ENCODE assay signal across 8 cellular contexts in genomic region chr1:54763814-54764131, GRCh38. TPM values are rescaled to one million over a fixed set of nuclear protein-coding genes. Genes with fewer than 3 reads are reported as not detected.
DNase-seq lines count a peak whose midpoint lies in the region; ATAC-seq lines count a peak whose summit lies in the region.

No MANE protein-coding gene starts in this region.

- peaks cover 2% of the 10 kb centered on the region for H3K36me3 Mint-ChIP-seq in activated CD4-positive, alpha-beta T cell treated with anti-CD3 and anti-CD28 coated beads, Interleukin-2, amount 10 ng/mL, durations not matched to agents 24 days and 14 days (ENCODE audit: low read depth)
- no peaks in the 10 kb centered on the region for H3K36me3 Mint-ChIP-seq in activated CD4-positive, alpha-beta memory T cell treated with anti-CD3 and anti-CD28 coated beads for 36 hours

- intact Hi-C loops in activated CD4-positive, alpha-beta T cell treated with anti-CD3 and anti-CD28 coated beads, Interleukin-2, amount 10 ng/mL, durations not matched to agents 24 days and 14 days (cut with micrococcal nuclease), result loop anchor here (1.0 to 5.0 kb wide), 6 partner anchors 38 to 874 kb away; partner anchors contain the start of genes DHCR24, IFT25, LRRC42 and TCEANC2
- intact Hi-C loops in activated CD4-positive, alpha-beta memory T cell treated with anti-CD3 and anti-CD28 coated beads for 36 hours (cut with micrococcal nuclease), result loop anchor here (1.0 kb wide), 3 partner anchors 38 to 710 kb away; partner anchors contain the start of genes TCEANC2, TMEM59 and TTC22

- peaks cover 11% of the 10 kb centered on the region for H3K4me1 Mint-ChIP-seq in activated CD4-positive, alpha-beta T cell treated with anti-CD3 and anti-CD28 coated beads, Interleukin-2, amount 10 ng/mL, durations not matched to agents 24 days and 14 days
- peaks cover 12% of the 10 kb centered on the region for H3K4me1 Mint-ChIP-seq in activated CD4-positive, alpha-beta memory T cell treated with anti-CD3 and anti-CD28 coated beads for 36 hours (ENCODE audit: low read depth)
- peaks cover 36% of the 10 kb centered on the region for H3K4me1 Mint-ChIP-seq in stimulated activated naive CD8-positive, alpha-beta T cell treated with anti-CD3 and anti-CD28 coated beads, Interleukin-15, amount 100 ng/mL, for 72 hours

- 0 out of 2 replicates have a peak, but pooled peaks cover under 1% of the 10 kb centered on the region for H3K36me3 ChIP-seq in iPS DF 6.9 (ENCODE audit: control insufficient read depth, insufficient read depth, low read length)

- 0 out of 2 replicates have a peak, but pooled peaks cover 2% of the 10 kb centered on the region for H3K4me1 ChIP-seq in iPS DF 6.9 (ENCODE audit: control insufficient read depth, insufficient read depth, low read length)

- CTCF ChIA-PET in activated CD4-positive, alpha-beta memory T cell treated with anti-CD3 and anti-CD28 coated beads for 36 hours (lab: Charles Lee), result interaction anchor here (1.0 to 6.2 kb wide), 3 partner anchors 36 to 48 kb away, joined by 3 to 38 read pairs (median 3); partner anchors contain the start of gene TTC22

- POLR2A ChIA-PET in activated CD4-positive, alpha-beta memory T cell treated with anti-CD3 and anti-CD28 coated beads for 36 hours (lab: Charles Lee), result interaction anchor here (1.8 kb wide), 1 partner anchor 47 kb away, joined by 7 read pairs; no protein-coding TSS in a partner anchor

- no peaks in the 10 kb centered on the region for H3K9me3 Mint-ChIP-seq in activated CD4-positive, alpha-beta T cell treated with anti-CD3 and anti-CD28 coated beads, Interleukin-2, amount 10 ng/mL, durations not matched to agents 24 days and 14 days
- no peaks in the 10 kb centered on the region for H3K9me3 Mint-ChIP-seq in activated CD4-positive, alpha-beta memory T cell treated with anti-CD3 and anti-CD28 coated beads for 36 hours
- H3K9me3 Mint-ChIP-seq in stimulated activated naive CD8-positive, alpha-beta T cell treated with anti-CD3 and anti-CD28 coated beads, Interleukin-15, amount 100 ng/mL, for 72 hours, result no peaks in the 10 kb centered on the region

- H3K27ac ChIP-seq in iPS DF 6.9 (ENCODE audit: low read length), result no peak overlapping the region

- no CpG with 5 or more reads among the region's 11 CpGs for WGBS in iPS DF 6.9 (ENCODE audit: insufficient coverage, insufficient read length)

- DNase-seq in activated CD4-positive, alpha-beta T cell treated with anti-CD3 and anti-CD28 coated beads, Interleukin-2, amount 10 ng/mL, durations not matched to agents 24 days and 14 days, result peak; percentile 73
- no peak for DNase-seq in activated CD4-positive, alpha-beta T cell treated with anti-CD3 and anti-CD28 coated beads for 1 hour
- peak; percentile 18 for DNase-seq in activated CD4-positive, alpha-beta memory T cell treated with anti-CD3 and anti-CD28 coated beads for 36 hours
- DNase-seq in iPS DF 6.9 (ENCODE audit: low read depth, low spot score), result no peak
- DNase-seq in stimulated activated naive CD8-positive, alpha-beta T cell treated with anti-CD3 and anti-CD28 coated beads, Interleukin-15, amount 100 ng/mL, for 72 hours, result no peak
- no peak for DNase-seq in putamen (ENCODE audit: low spot score)

- peak overlapping the region; percentile 73; the same call in 1 of the 2 replicates for H3K4me3 ChIP-seq in iPS DF 6.9 (ENCODE audit: low read length)

- no peaks in the 10 kb centered on the region for H3K9me3 ChIP-seq in iPS DF 6.9 (ENCODE audit: control insufficient read depth, insufficient read depth, low read length)

- peak overlapping the region; percentile 94 for H3K27ac Mint-ChIP-seq in activated CD4-positive, alpha-beta T cell treated with anti-CD3 and anti-CD28 coated beads, Interleukin-2, amount 10 ng/mL, durations not matched to agents 24 days and 14 days
- peak overlapping the region; percentile 78 for H3K27ac Mint-ChIP-seq in activated CD4-positive, alpha-beta memory T cell treated with anti-CD3 and anti-CD28 coated beads for 36 hours
- H3K27ac Mint-ChIP-seq in stimulated activated naive CD8-positive, alpha-beta T cell treated with anti-CD3 and anti-CD28 coated beads, Interleukin-15, amount 100 ng/mL, for 72 hours, result peak overlapping the region; percentile 96 to 99

- H3K27me3 Mint-ChIP-seq in activated CD4-positive, alpha-beta T cell treated with anti-CD3 and anti-CD28 coated beads, Interleukin-2, amount 10 ng/mL, durations not matched to agents 24 days and 14 days, result no peaks in the 10 kb centered on the region
- no peaks in the 10 kb centered on the region for H3K27me3 Mint-ChIP-seq in activated CD4-positive, alpha-beta memory T cell treated with anti-CD3 and anti-CD28 coated beads for 36 hours
- H3K27me3 Mint-ChIP-seq in stimulated activated naive CD8-positive, alpha-beta T cell treated with anti-CD3 and anti-CD28 coated beads, Interleukin-15, amount 100 ng/mL, for 72 hours, result no peaks in the 10 kb centered on the region

- peak; percentile 4 for ATAC-seq in stimulated activated naive CD8-positive, alpha-beta T cell treated with anti-CD3 and anti-CD28 coated beads, Interleukin-15, amount 100 ng/mL, for 72 hours
- no peak for ATAC-seq in HG02571 (IDR thresholded peaks at IDR 0.05; ENCODE audit: unreplicated experiment)
- ATAC-seq in GM18907 (IDR thresholded peaks at IDR 0.05; ENCODE audit: unreplicated experiment), result no peak

- no peaks in the 10 kb centered on the region for H3K27me3 ChIP-seq in iPS DF 6.9 (ENCODE audit: control insufficient read depth, insufficient read depth, low read length)

- H3K4me3 Mint-ChIP-seq in activated CD4-positive, alpha-beta T cell treated with anti-CD3 and anti-CD28 coated beads, Interleukin-2, amount 10 ng/mL, durations not matched to agents 24 days and 14 days, result peak overlapping the region; percentile 93
- H3K4me3 Mint-ChIP-seq in activated CD4-positive, alpha-beta memory T cell treated with anti-CD3 and anti-CD28 coated beads for 36 hours, result peak overlapping the region; percentile 93
- H3K4me3 Mint-ChIP-seq in stimulated activated naive CD8-positive, alpha-beta T cell treated with anti-CD3 and anti-CD28 coated beads, Interleukin-15, amount 100 ng/mL, for 72 hours, result peak overlapping the region; percentile 92 to 93

RNA-seq across cellular contexts. Expression of gene PARS2, which starts 0.6 kb away (rescaled TPM):
- 7.1 and 7.8 TPM in 2 replicates for total RNA-seq in activated CD4-positive, alpha-beta T cell treated with anti-CD3 and anti-CD28 coated beads, Interleukin-2, amount 10 ng/mL, durations not matched to agents 24 days and 14 days
- 1 to 10 TPM; 5.6 to 5.7 TPM for total RNA-seq in activated CD4-positive, alpha-beta memory T cell treated with anti-CD3 and anti-CD28 coated beads for 36 hours

RNA-seq across cellular contexts. Expression of gene TTC22, which starts 37.4 kb away (rescaled TPM):
- 1.6 TPM in 2 replicates for total RNA-seq in activated CD4-positive, alpha-beta T cell treated with anti-CD3 and anti-CD28 coated beads, Interleukin-2, amount 10 ng/mL, durations not matched to agents 24 days and 14 days
- total RNA-seq in activated CD4-positive, alpha-beta memory T cell treated with anti-CD3 and anti-CD28 coated beads for 36 hours, result 1 to 10 TPM; 4.6 to 5.3 TPM

RNA-seq across cellular contexts. Expression of gene TTC4, which starts 48.1 kb away (rescaled TPM):
- 41.6 and 45.3 TPM in 2 replicates for total RNA-seq in activated CD4-positive, alpha-beta T cell treated with anti-CD3 and anti-CD28 coated beads, Interleukin-2, amount 10 ng/mL, durations not matched to agents 24 days and 14 days
- 10 to 100 TPM; 32.7 to 33.5 TPM for total RNA-seq in activated CD4-positive, alpha-beta memory T cell treated with anti-CD3 and anti-CD28 coated beads for 36 hours

Comparison
In these comparisons a context has a peak if more than half of its experiments do, and no peak if none do; other contexts are left out.
1. DNase-seq: peak in activated CD4-positive, alpha-beta T cell treated with anti-CD3 and anti-CD28 coated beads, Interleukin-2, amount 10 ng/mL, durations not matched to agents 24 days and 14 days (single experiment) and activated CD4-positive, alpha-beta memory T cell treated with anti-CD3 and anti-CD28 coated beads for 36 hours (single experiment); none in activated CD4-positive, alpha-beta T cell treated with anti-CD3 and anti-CD28 coated beads for 1 hour (single experiment), iPS DF 6.9 (single experiment), stimulated activated naive CD8-positive, alpha-beta T cell treated with anti-CD3 and anti-CD28 coated beads, Interleukin-15, amount 100 ng/mL, for 72 hours (0 of 2) and putamen (single experiment).
2. Peak in every context shown above with its lines, with median percentiles within 50 percentile points of each other: H3K27ac Mint-ChIP-seq and H3K4me3 Mint-ChIP-seq.